8 cellular contexts compared by ENCODE assay signal in genomic region chr19:6458695-6459355, GRCh38. TPM values are rescaled to one million over a fixed set of nuclear protein-coding genes. Genes with fewer than 3 reads are reported as not detected.
DNase-seq lines count a peak whose midpoint lies in the region; ATAC-seq and TF ChIP-seq lines count a peak whose summit lies in the region.
"Had no signal": no experiment of that assay in that cellular context is flagged by ENCODE, and none has a peak within 500 bp of the region (broad histone marks: within the 10 kb centered on the region; RNA-seq: fewer than 3 reads in every experiment).

No MANE protein-coding gene starts in this region.

- DNase-seq in HFF-Myc (ENCODE audit: extremely low read depth, low read depth), result no peak
- DNase-seq in activated T-helper 1 cell treated with anti-CD3 and anti-CD28 coated beads, Interleukin-12 subunit alpha, Interleukin-12 subunit beta, Interleukin-2, Interleukin-4 antibody, amounts not matched to agents 30 ng/mL and 10 ng/mL and 1 ng/mL, durations not matched to agents 14 hours and 24 hours and 36 hours (ENCODE audit: low spot score), result no peak
- DNase-seq in stimulated activated effector memory CD8-positive, alpha-beta T cell treated with anti-CD3 and anti-CD28 coated beads, Interleukin-12 subunit alpha, Interleukin-12 subunit beta, amount 100 ng/mL, for 72 hours (ENCODE audit: low spot score in 2 of 2), result no peak
- no peak for DNase-seq in epidermal melanocyte (ENCODE audit: insufficient read length, low spot score)

- intact Hi-C loops in activated T-helper 1 cell treated with anti-CD3 and anti-CD28 coated beads, Interleukin-12 subunit alpha, Interleukin-12 subunit beta, Interleukin-2, Interleukin-4 antibody, amounts not matched to agents 30 ng/mL and 10 ng/mL and 1 ng/mL, durations not matched to agents 14 hours and 24 hours and 36 hours (cut with micrococcal nuclease), result no loop called here

- no peak for ATAC-seq in stimulated activated effector memory CD8-positive, alpha-beta T cell treated with anti-CD3 and anti-CD28 coated beads, Interleukin-12 subunit alpha, Interleukin-12 subunit beta, amount 100 ng/mL, for 72 hours
- ATAC-seq in HG02852 (IDR thresholded peaks at IDR 0.05; ENCODE audit: unreplicated experiment), result no peak
- ATAC-seq in HG02588 (IDR thresholded peaks at IDR 0.05; ENCODE audit: unreplicated experiment), result no peak

- no peaks in the 10 kb centered on the region for H3K9me3 ChIP-seq in iPS-18a (ENCODE audit: control insufficient read depth, low read depth, low read length)

- H3K27me3 Mint-ChIP-seq in activated T-helper 1 cell treated with anti-CD3 and anti-CD28 coated beads, Interleukin-12 subunit alpha, Interleukin-12 subunit beta, Interleukin-2, Interleukin-4 antibody, amounts not matched to agents 30 ng/mL and 10 ng/mL and 1 ng/mL, durations not matched to agents 14 hours and 24 hours and 36 hours (ENCODE audit: insufficient read depth), result no peaks in the 10 kb centered on the region

- H3K4me1 ChIP-seq in iPS-18a (ENCODE audit: control insufficient read depth, low read depth, low read length), result no peaks in the 10 kb centered on the region

- no peak for TF ChIP-seq CTCF in HFF-Myc (IDR thresholded peaks at IDR 0.05; ENCODE audit: low read depth, low read length, missing control alignments)

- no peak overlapping the region for H3K27ac ChIP-seq in iPS-18a (ENCODE audit: low read length)

- H3K9ac ChIP-seq in iPS-18a (ENCODE audit: low read length), result no peak overlapping the region

- peaks cover 9% of the 10 kb centered on the region for H3K9me3 Mint-ChIP-seq in activated T-helper 1 cell treated with anti-CD3 and anti-CD28 coated beads, Interleukin-12 subunit alpha, Interleukin-12 subunit beta, Interleukin-2, Interleukin-4 antibody, amounts not matched to agents 30 ng/mL and 10 ng/mL and 1 ng/mL, durations not matched to agents 14 hours and 24 hours and 36 hours
- H3K9me3 Mint-ChIP-seq in stimulated activated effector memory CD8-positive, alpha-beta T cell treated with anti-CD3 and anti-CD28 coated beads, Interleukin-12 subunit alpha, Interleukin-12 subunit beta, amount 100 ng/mL, for 72 hours, result no peaks in the 10 kb centered on the region

- H3K27ac Mint-ChIP-seq in activated T-helper 1 cell treated with anti-CD3 and anti-CD28 coated beads, Interleukin-12 subunit alpha, Interleukin-12 subunit beta, Interleukin-2, Interleukin-4 antibody, amounts not matched to agents 30 ng/mL and 10 ng/mL and 1 ng/mL, durations not matched to agents 14 hours and 24 hours and 36 hours, result peak overlapping the region; percentile 77
- peak overlapping the region; percentile 66 for H3K27ac Mint-ChIP-seq in stimulated activated effector memory CD8-positive, alpha-beta T cell treated with anti-CD3 and anti-CD28 coated beads, Interleukin-12 subunit alpha, Interleukin-12 subunit beta, amount 100 ng/mL, for 72 hours

- H3K27me3 ChIP-seq in iPS-18a (ENCODE audit: control insufficient read depth, insufficient read depth, low read length), result peaks cover 9% of the 10 kb centered on the region

- H3K36me3 Mint-ChIP-seq in activated T-helper 1 cell treated with anti-CD3 and anti-CD28 coated beads, Interleukin-12 subunit alpha, Interleukin-12 subunit beta, Interleukin-2, Interleukin-4 antibody, amounts not matched to agents 30 ng/mL and 10 ng/mL and 1 ng/mL, durations not matched to agents 14 hours and 24 hours and 36 hours (ENCODE audit: low read depth), result peaks cover 23% of the 10 kb centered on the region
- peaks cover 33% of the 10 kb centered on the region for H3K36me3 Mint-ChIP-seq in stimulated activated effector memory CD8-positive, alpha-beta T cell treated with anti-CD3 and anti-CD28 coated beads, Interleukin-12 subunit alpha, Interleukin-12 subunit beta, amount 100 ng/mL, for 72 hours

- peaks cover 21% of the 10 kb centered on the region for H3K4me1 Mint-ChIP-seq in activated T-helper 1 cell treated with anti-CD3 and anti-CD28 coated beads, Interleukin-12 subunit alpha, Interleukin-12 subunit beta, Interleukin-2, Interleukin-4 antibody, amounts not matched to agents 30 ng/mL and 10 ng/mL and 1 ng/mL, durations not matched to agents 14 hours and 24 hours and 36 hours (ENCODE audit: low read depth)
- H3K4me1 Mint-ChIP-seq in stimulated activated effector memory CD8-positive, alpha-beta T cell treated with anti-CD3 and anti-CD28 coated beads, Interleukin-12 subunit alpha, Interleukin-12 subunit beta, amount 100 ng/mL, for 72 hours, result peaks cover 25% of the 10 kb centered on the region

- H3K4me3 ChIP-seq in HFF-Myc (replicated peaks; ENCODE audit: low read depth, low read length) (peak overlapping the region; percentile 61), iPS-18a (ENCODE audit: low read length) (peak overlapping the region; percentile 74)

- H3K36me3 ChIP-seq in iPS-18a (ENCODE audit: control insufficient read depth, low read depth, low read length), result peaks cover 5% of the 10 kb centered on the region

- peak overlapping the region; percentile 92 for H3K4me3 Mint-ChIP-seq in activated T-helper 1 cell treated with anti-CD3 and anti-CD28 coated beads, Interleukin-12 subunit alpha, Interleukin-12 subunit beta, Interleukin-2, Interleukin-4 antibody, amounts not matched to agents 30 ng/mL and 10 ng/mL and 1 ng/mL, durations not matched to agents 14 hours and 24 hours and 36 hours
- peak overlapping the region; percentile 88 for H3K4me3 Mint-ChIP-seq in stimulated activated effector memory CD8-positive, alpha-beta T cell treated with anti-CD3 and anti-CD28 coated beads, Interleukin-12 subunit alpha, Interleukin-12 subunit beta, amount 100 ng/mL, for 72 hours

RNA-seq across cellular contexts. Expression of gene SLC25A23, which starts 0.8 kb away (rescaled TPM):
- total RNA-seq in activated T-helper 1 cell treated with anti-CD3 and anti-CD28 coated beads, Interleukin-12 subunit alpha, Interleukin-12 subunit beta, Interleukin-2, Interleukin-4 antibody, amounts not matched to agents 30 ng/mL and 10 ng/mL and 1 ng/mL, durations not matched to agents 14 hours and 24 hours and 36 hours, result 18.6 and 20.3 TPM in 2 replicates

RNA-seq across cellular contexts. Expression of gene CRB3, which starts 5.2 kb away (rescaled TPM):
- total RNA-seq in activated T-helper 1 cell treated with anti-CD3 and anti-CD28 coated beads, Interleukin-12 subunit alpha, Interleukin-12 subunit beta, Interleukin-2, Interleukin-4 antibody, amounts not matched to agents 30 ng/mL and 10 ng/mL and 1 ng/mL, durations not matched to agents 14 hours and 24 hours and 36 hours, result 0.29 and 0.39 TPM in 2 replicates

RNA-seq across cellular contexts. Expression of gene DENND1C, which starts 22.8 kb away (rescaled TPM):
- total RNA-seq in activated T-helper 1 cell treated with anti-CD3 and anti-CD28 coated beads, Interleukin-12 subunit alpha, Interleukin-12 subunit beta, Interleukin-2, Interleukin-4 antibody, amounts not matched to agents 30 ng/mL and 10 ng/mL and 1 ng/mL, durations not matched to agents 14 hours and 24 hours and 36 hours, result 68.4 and 75.6 TPM in 2 replicates

RNA-seq across cellular contexts. Expression of gene SLC25A41, which starts 25.3 kb away (rescaled TPM):
- 0.24 and 0.31 TPM in 2 replicates for total RNA-seq in activated T-helper 1 cell treated with anti-CD3 and anti-CD28 coated beads, Interleukin-12 subunit alpha, Interleukin-12 subunit beta, Interleukin-2, Interleukin-4 antibody, amounts not matched to agents 30 ng/mL and 10 ng/mL and 1 ng/mL, durations not matched to agents 14 hours and 24 hours and 36 hours
- total RNA-seq: subcutaneous adipose tissue had no signal

RNA-seq across cellular contexts. Expression of gene KHSRP, which starts 34.2 kb away (rescaled TPM):
- 415 and 424 TPM in 2 replicates for total RNA-seq in activated T-helper 1 cell treated with anti-CD3 and anti-CD28 coated beads, Interleukin-12 subunit alpha, Interleukin-12 subunit beta, Interleukin-2, Interleukin-4 antibody, amounts not matched to agents 30 ng/mL and 10 ng/mL and 1 ng/mL, durations not matched to agents 14 hours and 24 hours and 36 hours
